16 cellular contexts compared by ENCODE assay signal in genomic region chr1:23899070-23899469, GRCh38. TPM values are rescaled to one million over a fixed set of nuclear protein-coding genes. Genes with fewer than 3 reads are reported as not detected.
DNase-seq lines count a peak whose midpoint lies in the region; ATAC-seq lines count a peak whose summit lies in the region.
"Had no signal": no experiment of that assay in that cellular context is flagged by ENCODE, and none has a peak within 500 bp of the region (broad histone marks: within the 10 kb centered on the region; RNA-seq: fewer than 3 reads in every experiment).

No MANE protein-coding gene starts in this region.

- ATAC-seq in activated naive CD8-positive, alpha-beta T cell treated with anti-CD3 and anti-CD28 coated beads, Interleukin-2, amount 50 U/mL, for 24 hours, result peak; percentile 54
- ATAC-seq in stimulated activated naive CD8-positive, alpha-beta T cell treated with anti-CD3 and anti-CD28 coated beads, Interleukin-15, amount 100 ng/mL, for 72 hours, result peak; percentile 78
- ATAC-seq in Right ventricle myocardium inferior (no peak), GM18873 (IDR thresholded peaks at IDR 0.05; ENCODE audit: low FRiP score, unreplicated experiment) (no peak)
- ATAC-seq: Panc1, psoas muscle had no signal

- H3K27ac Mint-ChIP-seq in activated naive CD8-positive, alpha-beta T cell treated with anti-CD3 and anti-CD28 coated beads, Interleukin-2, amount 50 U/mL, for 24 hours, result peak overlapping the region; percentile 52
- H3K27ac Mint-ChIP-seq in activated naive CD8-positive, alpha-beta T cell treated with anti-CD3 and anti-CD28 coated beads for 36 hours, result no peak overlapping the region
- no peak overlapping the region for H3K27ac Mint-ChIP-seq in activated CD4-positive, alpha-beta memory T cell treated with anti-CD3 and anti-CD28 coated beads, Interleukin-2, amount 10 ng/mL, durations not matched to agents 7 days and 5 days
- no peak overlapping the region for H3K27ac Mint-ChIP-seq in stimulated activated naive CD8-positive, alpha-beta T cell treated with anti-CD3 and anti-CD28 coated beads, Interleukin-15, amount 100 ng/mL, for 72 hours

- no peaks in the 10 kb centered on the region for H3K9me3 Mint-ChIP-seq in activated naive CD8-positive, alpha-beta T cell treated with anti-CD3 and anti-CD28 coated beads, Interleukin-2, amount 50 U/mL, for 24 hours
- H3K9me3 Mint-ChIP-seq in activated naive CD8-positive, alpha-beta T cell treated with anti-CD3 and anti-CD28 coated beads for 36 hours, result no peaks in the 10 kb centered on the region
- no peaks in the 10 kb centered on the region for H3K9me3 Mint-ChIP-seq in activated CD4-positive, alpha-beta memory T cell treated with anti-CD3 and anti-CD28 coated beads, Interleukin-2, amount 10 ng/mL, durations not matched to agents 7 days and 5 days
- no peaks in the 10 kb centered on the region for H3K9me3 Mint-ChIP-seq in stimulated activated naive CD8-positive, alpha-beta T cell treated with anti-CD3 and anti-CD28 coated beads, Interleukin-15, amount 100 ng/mL, for 72 hours

- CTCF ChIA-PET in activated CD4-positive, alpha-beta memory T cell treated with anti-CD3 and anti-CD28 coated beads, Interleukin-2, amount 10 ng/mL, durations not matched to agents 7 days and 5 days (lab: Charles Lee), result no interaction called here

- intact Hi-C loops in Right ventricle myocardium inferior (cut with DNase I), result no loop called here

- H3K4me3 Mint-ChIP-seq in activated naive CD8-positive, alpha-beta T cell treated with anti-CD3 and anti-CD28 coated beads, Interleukin-2, amount 50 U/mL, for 24 hours, result no peak overlapping the region
- H3K4me3 Mint-ChIP-seq in activated naive CD8-positive, alpha-beta T cell treated with anti-CD3 and anti-CD28 coated beads for 36 hours, result no peak overlapping the region
- H3K4me3 Mint-ChIP-seq in activated CD4-positive, alpha-beta memory T cell treated with anti-CD3 and anti-CD28 coated beads, Interleukin-2, amount 10 ng/mL, durations not matched to agents 7 days and 5 days, result no peak overlapping the region
- no peak overlapping the region for H3K4me3 Mint-ChIP-seq in stimulated activated naive CD8-positive, alpha-beta T cell treated with anti-CD3 and anti-CD28 coated beads, Interleukin-15, amount 100 ng/mL, for 72 hours

- no peaks in the 10 kb centered on the region for H3K36me3 Mint-ChIP-seq in activated naive CD8-positive, alpha-beta T cell treated with anti-CD3 and anti-CD28 coated beads, Interleukin-2, amount 50 U/mL, for 24 hours (ENCODE audit: low read depth)
- no peaks in the 10 kb centered on the region for H3K36me3 Mint-ChIP-seq in activated naive CD8-positive, alpha-beta T cell treated with anti-CD3 and anti-CD28 coated beads for 36 hours
- no peaks in the 10 kb centered on the region for H3K36me3 Mint-ChIP-seq in activated CD4-positive, alpha-beta memory T cell treated with anti-CD3 and anti-CD28 coated beads, Interleukin-2, amount 10 ng/mL, durations not matched to agents 7 days and 5 days (ENCODE audit: low read depth)

- POLR2A ChIA-PET in activated CD4-positive, alpha-beta memory T cell treated with anti-CD3 and anti-CD28 coated beads, Interleukin-2, amount 10 ng/mL, durations not matched to agents 7 days and 5 days (lab: Charles Lee), result no interaction called here

- peaks cover 31% of the 10 kb centered on the region for H3K4me1 Mint-ChIP-seq in activated naive CD8-positive, alpha-beta T cell treated with anti-CD3 and anti-CD28 coated beads, Interleukin-2, amount 50 U/mL, for 24 hours
- peaks cover 13% of the 10 kb centered on the region for H3K4me1 Mint-ChIP-seq in activated naive CD8-positive, alpha-beta T cell treated with anti-CD3 and anti-CD28 coated beads for 36 hours
- H3K4me1 Mint-ChIP-seq in activated CD4-positive, alpha-beta memory T cell treated with anti-CD3 and anti-CD28 coated beads, Interleukin-2, amount 10 ng/mL, durations not matched to agents 7 days and 5 days, result peaks cover 19% of the 10 kb centered on the region
- peaks cover 28% of the 10 kb centered on the region for H3K4me1 Mint-ChIP-seq in stimulated activated naive CD8-positive, alpha-beta T cell treated with anti-CD3 and anti-CD28 coated beads, Interleukin-15, amount 100 ng/mL, for 72 hours

- peaks cover 3% of the 10 kb centered on the region for H3K27me3 Mint-ChIP-seq in activated naive CD8-positive, alpha-beta T cell treated with anti-CD3 and anti-CD28 coated beads, Interleukin-2, amount 50 U/mL, for 24 hours
- H3K27me3 Mint-ChIP-seq in activated naive CD8-positive, alpha-beta T cell treated with anti-CD3 and anti-CD28 coated beads for 36 hours, result peaks cover 23% of the 10 kb centered on the region
- H3K27me3 Mint-ChIP-seq in activated CD4-positive, alpha-beta memory T cell treated with anti-CD3 and anti-CD28 coated beads, Interleukin-2, amount 10 ng/mL, durations not matched to agents 7 days and 5 days, result peaks cover 21% of the 10 kb centered on the region
- peaks cover 28% of the 10 kb centered on the region for H3K27me3 Mint-ChIP-seq in stimulated activated naive CD8-positive, alpha-beta T cell treated with anti-CD3 and anti-CD28 coated beads, Interleukin-15, amount 100 ng/mL, for 72 hours

- no peak for DNase-seq in activated naive CD8-positive, alpha-beta T cell treated with anti-CD3 and anti-CD28 coated beads, Interleukin-2, amount 50 U/mL, for 24 hours
- no peak for DNase-seq in activated naive CD8-positive, alpha-beta T cell treated with anti-CD3 and anti-CD28 coated beads for 36 hours
- DNase-seq in NOMO-1 treated with DMSO at 0.1 percent for 48 hours (lab: John Stamatoyannopoulos, UW; ENCODE audit: unreplicated experiment), result peak; percentile 79
- DNase-seq in activated CD4-positive, alpha-beta memory T cell treated with anti-CD3 and anti-CD28 coated beads, Interleukin-2, amount 10 ng/mL, durations not matched to agents 7 days and 5 days, result peak; percentile 23
- DNase-seq in stimulated activated naive CD8-positive, alpha-beta T cell treated with anti-CD3 and anti-CD28 coated beads, Interleukin-15, amount 100 ng/mL, for 72 hours, result peak in 1 of 2 donors; percentile 34
- DNase-seq in COLO668 (lab: John Stamatoyannopoulos, UW; ENCODE audit: unreplicated experiment), result no peak
- DNase-seq in Right ventricle myocardium inferior (ENCODE audit: missing footprints), result no peak
- DNase-seq: activated CD4-positive, alpha-beta T cell treated with anti-CD3 and anti-CD28 coated beads for 4 hours; amygdala; NCI-H187; psoas muscle had no signal

RNA-seq across cellular contexts. Expression of gene CNR2, which starts 14.1 kb away (rescaled TPM):
- under 1 TPM; 0.16 to 0.28 TPM for total RNA-seq in activated naive CD8-positive, alpha-beta T cell treated with anti-CD3 and anti-CD28 coated beads for 36 hours
- total RNA-seq in activated CD4-positive, alpha-beta memory T cell treated with anti-CD3 and anti-CD28 coated beads, Interleukin-2, amount 10 ng/mL, durations not matched to agents 7 days and 5 days, result under 1 TPM in 1 of 2 experiments, not detected in 1; 0.08 TPM
- not detected for total RNA-seq in Right ventricle myocardium inferior
- total RNA-seq: chondrocyte, fibroblast of villous mesenchyme, NCI-H460 had no signal

RNA-seq across cellular contexts. Expression of gene FUCA1, which starts 31.0 kb away (rescaled TPM):
- 1 to 10 TPM; 4.7 to 5.1 TPM for total RNA-seq in activated naive CD8-positive, alpha-beta T cell treated with anti-CD3 and anti-CD28 coated beads for 36 hours
- total RNA-seq in activated CD4-positive, alpha-beta memory T cell treated with anti-CD3 and anti-CD28 coated beads, Interleukin-2, amount 10 ng/mL, durations not matched to agents 7 days and 5 days, result 1 to 10 TPM; 5.6 to 6.3 TPM
- total RNA-seq in Right ventricle myocardium inferior, result 12.2 TPM

Comparison
In these comparisons a context has a peak if more than half of its experiments do, and no peak if none do; other contexts are left out.
1. ATAC-seq: peak in activated naive CD8-positive, alpha-beta T cell treated with anti-CD3 and anti-CD28 coated beads, Interleukin-2, amount 50 U/mL, for 24 hours (single experiment) and stimulated activated naive CD8-positive, alpha-beta T cell treated with anti-CD3 and anti-CD28 coated beads, Interleukin-15, amount 100 ng/mL, for 72 hours (single experiment); none in Right ventricle myocardium inferior (single experiment) and GM18873 (single experiment).
2. DNase-seq: peak in NOMO-1 treated with DMSO at 0.1 percent for 48 hours (single experiment) and activated CD4-positive, alpha-beta memory T cell treated with anti-CD3 and anti-CD28 coated beads, Interleukin-2, amount 10 ng/mL, durations not matched to agents 7 days and 5 days (single experiment); none in activated naive CD8-positive, alpha-beta T cell treated with anti-CD3 and anti-CD28 coated beads, Interleukin-2, amount 50 U/mL, for 24 hours (single experiment), activated naive CD8-positive, alpha-beta T cell treated with anti-CD3 and anti-CD28 coated beads for 36 hours (single experiment), COLO668 (single experiment) and Right ventricle myocardium inferior (single experiment).